In the genomic region with DNA sequence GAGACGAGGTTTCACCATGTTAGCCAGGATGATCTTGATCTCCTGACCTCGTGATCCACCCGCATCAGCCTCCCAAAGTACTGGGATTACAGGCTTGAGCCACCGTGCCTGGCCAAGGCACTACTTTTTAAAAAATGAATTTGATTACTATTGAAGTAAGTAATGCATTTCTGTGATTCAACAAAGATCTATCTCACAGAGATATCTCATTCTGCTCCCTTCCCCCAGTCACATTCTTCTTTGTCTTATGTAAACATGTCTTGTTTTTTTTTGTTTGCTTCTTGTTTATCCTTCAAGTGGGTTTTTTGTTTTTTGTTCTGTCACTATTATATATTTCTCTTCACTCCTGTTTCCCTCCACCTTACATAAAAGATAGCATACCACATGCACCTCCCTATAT, we compare ENCODE assay signal across 15 cellular contexts.
"Had no signal": no experiment of that assay in that cellular context is flagged by ENCODE, and none has a peak within 500 bp of the region (broad histone marks: within the 10 kb centered on the region; RNA-seq: fewer than 3 reads in every experiment).

No MANE protein-coding gene starts in this region.

- H3K4me3 Mint-ChIP-seq: T-helper 1 cell treated with Interleukin-12 subunit alpha and Interleukin-12 subunit beta and Interleukin-4 antibody, amounts not matched to agents 30 μg/mL and 1 μg/mL, for 36 hours had no signal

- H3K9me3 ChIP-seq: breast epithelium, psoas muscle, thoracic aorta had no signal

- H3K36me3 ChIP-seq: breast epithelium had no signal

- H3K4me1 ChIP-seq: breast epithelium had no signal

- H3K27ac ChIP-seq: ascending aorta, breast epithelium, hepatocyte, psoas muscle, spleen, stomach, thoracic aorta had no signal

- ATAC-seq: esophagus mucosa; left lobe of liver; naive thymus-derived CD8-positive, alpha-beta T cell; psoas muscle; sciatic nerve; SK-N-SH treated with all-trans-retinoic acid at 6 μM for 48 hours had no signal

- H3K4me2 ChIP-seq: hepatocyte had no signal

- H3K27me3 ChIP-seq: ascending aorta, breast epithelium, hepatocyte, spleen, stomach had no signal

- H2AFZ ChIP-seq: hepatocyte had no signal

- DNase-seq: activated CD4-positive, alpha-beta T cell treated with anti-CD3 and anti-CD28 coated beads for 4 hours; islet precursor cell; naive thymus-derived CD8-positive, alpha-beta T cell; psoas muscle; spleen; stomach had no signal

- H3K27me3 Mint-ChIP-seq: naive thymus-derived CD8-positive, alpha-beta T cell had no signal

- H3K4me3 ChIP-seq: ascending aorta, breast epithelium, hepatocyte, psoas muscle, spleen, stomach, thoracic aorta had no signal

- H3K27ac Mint-ChIP-seq: T-helper 1 cell treated with Interleukin-12 subunit alpha and Interleukin-12 subunit beta and Interleukin-4 antibody, amounts not matched to agents 30 μg/mL and 1 μg/mL, for 36 hours had no signal
